In genomic region chr11:65384301-65384889, GRCh38 we compare ENCODE assay signal across 9 cellular contexts. TPM values are rescaled to one million over a fixed set of nuclear protein-coding genes. Genes with fewer than 3 reads are reported as not detected.
DNase-seq lines count a peak whose midpoint lies in the region; ATAC-seq and TF ChIP-seq lines count a peak whose summit lies in the region.
"Had no signal": no experiment of that assay in that cellular context is flagged by ENCODE, and none has a peak within 500 bp of the region (broad histone marks: within the 10 kb centered on the region; RNA-seq: fewer than 3 reads in every experiment).

No MANE protein-coding gene starts in this region.

- H3K27ac Mint-ChIP-seq in activated B cell treated with CpG ODN at 0.5 μM for 24 hours, result peak overlapping the region; percentile 94
- H3K27ac Mint-ChIP-seq in nephron progenitor cell, result no peak overlapping the region

- H3K27me3 Mint-ChIP-seq in activated B cell treated with CpG ODN at 0.5 μM for 24 hours, result no peaks in the 10 kb centered on the region
- H3K27me3 Mint-ChIP-seq in nephron progenitor cell (ENCODE audit: low read depth, poor library complexity), result peaks cover 3% of the 10 kb centered on the region

- no peaks in the 10 kb centered on the region for H3K36me3 ChIP-seq in sigmoid colon

- TF ChIP-seq CTCF in activated B cell treated with CpG ODN at 0.5 μM for 24 hours (IDR thresholded peaks at IDR 0.05) (no peak), sigmoid colon (IDR thresholded peaks at IDR 0.05) (no peak), nephron progenitor cell (IDR thresholded peaks at IDR 0.05) (no peak)

- POLR2A ChIA-PET in activated B cell treated with CpG ODN at 0.5 μM for 24 hours (lab: Charles Lee), result interaction anchor here (0.6 to 18.2 kb wide), 6 partner anchors 19 to 117 kb away, joined by 4 to 584 read pairs (median 27); partner anchors contain the start of genes MALAT1 and NEAT1

- peaks cover 14% of the 10 kb centered on the region for H3K36me3 Mint-ChIP-seq in activated B cell treated with CpG ODN at 0.5 μM for 24 hours (ENCODE audit: low read depth)
- H3K36me3 Mint-ChIP-seq in nephron progenitor cell (ENCODE audit: low read depth), result no peaks in the 10 kb centered on the region

- peak overlapping the region; percentile 67 for H3K4me3 Mint-ChIP-seq in activated B cell treated with CpG ODN at 0.5 μM for 24 hours
- no peak overlapping the region for H3K4me3 Mint-ChIP-seq in nephron progenitor cell

- TF ChIP-seq EP300 in sigmoid colon (IDR thresholded peaks at IDR 0.05), result no peak

- intact Hi-C loops in activated B cell treated with CpG ODN at 0.5 μM for 24 hours (cut with micrococcal nuclease) (loop anchor here (5.0 kb wide), 1 partner anchor 203 kb away; no protein-coding TSS in a partner anchor), sigmoid colon (cut with DNase I) (loop anchor here (5.0 kb wide), 1 partner anchor 83 kb away; no protein-coding TSS in a partner anchor)

- peak; percentile 43 for DNase-seq in ELR (ENCODE audit: low read depth)
- DNase-seq in activated B cell treated with CpG ODN at 0.5 μM for 24 hours, result no peak
- peak; percentile 81 for DNase-seq in fibroblast of gingiva (ENCODE audit: low read depth)
- no peak for DNase-seq in sigmoid colon
- no peak for DNase-seq in nephron progenitor cell
- no peak for DNase-seq in C1 segment of cervical spinal cord (lab: John Stamatoyannopoulos, UW)
- no peak for DNase-seq in NCI-H1092 treated with DMSO at 0.1 percent for 48 hours (lab: John Stamatoyannopoulos, UW)
- DNase-seq: activated CD4-positive, CD25-positive, alpha-beta regulatory T cell had no signal

- CTCF ChIA-PET in activated B cell treated with CpG ODN at 0.5 μM for 24 hours (lab: Charles Lee), result interaction anchor here (0.8 kb wide), 1 partner anchor 126 kb away, joined by 3 read pairs; no protein-coding TSS in a partner anchor

- no peak for TF ChIP-seq POLR2A in sigmoid colon (IDR thresholded peaks at IDR 0.05)

- no peak overlapping the region for H3K4me3 ChIP-seq in sigmoid colon

- H3K27ac ChIP-seq in sigmoid colon, result peak overlapping the region; percentile 95 to 99 (median 96)

- H3K4me1 ChIP-seq in sigmoid colon, result peaks cover 0 to 81% (median 68%) of the 10 kb centered on the region in 4 donors

- H3K4me1 Mint-ChIP-seq in activated B cell treated with CpG ODN at 0.5 μM for 24 hours (peaks cover 73% of the 10 kb centered on the region), nephron progenitor cell (peaks cover 49% of the 10 kb centered on the region)

- ATAC-seq in activated B cell treated with CpG ODN at 0.5 μM for 24 hours (ENCODE audit: low read depth) (no peak), HG03139 (IDR thresholded peaks at IDR 0.05; ENCODE audit: unreplicated experiment) (no peak)

- no peaks in the 10 kb centered on the region for H3K9me3 ChIP-seq in sigmoid colon

- WGBS in sigmoid colon, 2 donors, result 81 to 82% methylated on average over 8 of the region's 8 CpGs

- no peaks in the 10 kb centered on the region for H3K27me3 ChIP-seq in sigmoid colon

- H3K9me3 Mint-ChIP-seq in activated B cell treated with CpG ODN at 0.5 μM for 24 hours (no peaks in the 10 kb centered on the region), nephron progenitor cell (no peaks in the 10 kb centered on the region)

RNA-seq across cellular contexts. Expression of gene SLC25A45, which starts 1.9 kb away (rescaled TPM):
- total RNA-seq in activated B cell treated with CpG ODN at 0.5 μM for 24 hours (11.4 and 12.3 TPM in 2 replicates), sigmoid colon (1 to 10 TPM; 2.5 to 8.9 (median 6.0) TPM)
- 10 to 100 TPM in 1 of 3 donors, 1 to 10 TPM in 2; 1.2 to 12.8 (median 2.5) TPM for polyA plus RNA-seq in sigmoid colon

RNA-seq across cellular contexts. Expression of gene FRMD8, which starts 2.0 kb away (rescaled TPM):
- 68.6 and 70.6 TPM in 2 replicates for total RNA-seq in activated B cell treated with CpG ODN at 0.5 μM for 24 hours
- 10 to 100 TPM; 10.7 to 27.5 (median 15.6) TPM for total RNA-seq in sigmoid colon
- polyA plus RNA-seq in sigmoid colon, result 10 to 100 TPM; 21.6 to 29.0 (median 25.2) TPM

RNA-seq across cellular contexts. Expression of gene TIGD3, which starts 29.8 kb away (rescaled TPM):
- total RNA-seq in activated B cell treated with CpG ODN at 0.5 μM for 24 hours (1.4 and 1.6 TPM in 2 replicates), sigmoid colon (under 1 TPM in 3 of 4 donors, not detected in 1; 0.14 to 0.36 (median 0.33) TPM)
- polyA plus RNA-seq in sigmoid colon, result under 1 TPM in 2 of 3 donors, not detected in 1; 0.69 to 0.96 TPM

RNA-seq across cellular contexts. Expression of gene NEAT1, which starts 38.2 kb away (rescaled TPM):
- total RNA-seq in activated B cell treated with CpG ODN at 0.5 μM for 24 hours, result 578 and 699 TPM in 2 replicates
- 100 to 1,000 TPM; 142 to 573 (median 268) TPM for total RNA-seq in sigmoid colon
- polyA plus RNA-seq in sigmoid colon, result 100 to 1,000 TPM in 1 of 3 donors, 10 to 100 TPM in 2; 26.8 to 587 (median 78.7) TPM

RNA-seq across cellular contexts. Expression of gene DPF2, which starts 50.7 kb away (rescaled TPM):
- total RNA-seq in activated B cell treated with CpG ODN at 0.5 μM for 24 hours (88.3 and 89.6 TPM in 2 replicates), sigmoid colon (10 to 100 TPM; 28.5 to 51.2 (median 40.5) TPM)
- polyA plus RNA-seq in sigmoid colon, result 10 to 100 TPM; 13.8 to 25.4 (median 14.1) TPM

Comparison
In these comparisons a context has a peak if more than half of its experiments do, and no peak if none do; other contexts are left out.
1. DNase-seq: peak in ELR (single experiment) and fibroblast of gingiva (single experiment); none in activated B cell treated with CpG ODN at 0.5 μM for 24 hours (single experiment), sigmoid colon (single experiment), nephron progenitor cell (single experiment), C1 segment of cervical spinal cord (0 of 14) and NCI-H1092 treated with DMSO at 0.1 percent for 48 hours (single experiment).